9 cellular contexts compared by ENCODE assay signal in genomic region chr1:200029624-200030074, GRCh38. TPM values are rescaled to one million over a fixed set of nuclear protein-coding genes. Genes with fewer than 3 reads are reported as not detected.
DNase-seq lines count a peak whose midpoint lies in the region; ATAC-seq and TF ChIP-seq lines count a peak whose summit lies in the region.
"Had no signal": no experiment of that assay in that cellular context is flagged by ENCODE, and none has a peak within 500 bp of the region (broad histone marks: within the 10 kb centered on the region; RNA-seq: fewer than 3 reads in every experiment).

No MANE protein-coding gene starts in this region.

- RAD21 ChIA-PET in HCT116 (lab: Charles Lee; ENCODE audit: low non-redundant PET in 1 of 2, low total read pairs in 2 of 2, uncharacterized antibody in 2 of 2, unreplicated experiment in 2 of 2) = no interaction called here

- DNase-seq in HCT116 (ENCODE audit: low read depth, low spot score) = no peak
- DNase-seq in SK-N-MC (ENCODE audit: low read depth, low spot score) = no peak
- peak; percentile 31 for DNase-seq in hepatocyte (ENCODE audit: low spot score)
- no peak for DNase-seq in skeletal muscle cell (ENCODE audit: low read depth)
- DNase-seq in NCI-H1105 treated with DMSO at 0.1 percent for 48 hours (lab: John Stamatoyannopoulos, UW) = no peak
- no peak for DNase-seq in NCI-H524 treated with DMSO at 0.1 percent for 48 hours (lab: John Stamatoyannopoulos, UW)
- DNase-seq: MV-4-11 had no signal

- no peaks in the 10 kb centered on the region for H3K9me2 ChIP-seq in HCT116 (ENCODE audit: insufficient read depth)
- H3K9me2 ChIP-seq in hepatocyte (replicated peaks; ENCODE audit: insufficient read depth) = no peaks in the 10 kb centered on the region

- H4K20me1 ChIP-seq in HCT116 (ENCODE audit: insufficient read depth) (no peaks in the 10 kb centered on the region), hepatocyte (ENCODE audit: insufficient read depth, poor library complexity, severe bottlenecking) (no peaks in the 10 kb centered on the region)

- POLR2A ChIA-PET in HCT116 (lab: Charles Lee) = no interaction called here

- no peaks in the 10 kb centered on the region for H3K36me3 ChIP-seq in HCT116 (ENCODE audit: control insufficient read depth in 1 of 2, insufficient read depth in 2 of 2, low read length in 2 of 2)
- no peaks in the 10 kb centered on the region for H3K36me3 ChIP-seq in SK-N-MC (ENCODE audit: insufficient read depth, low read length)
- no peaks in the 10 kb centered on the region for H3K36me3 ChIP-seq in hepatocyte (replicated peaks; ENCODE audit: insufficient read depth, low read depth)

- WGBS in hepatocyte (ENCODE audit: low lambda C conversion rate, missing lambda C conversion rate) = 6% methylated on average over 21 of the region's 21 CpGs

- CTCF ChIA-PET in HCT116 (lab: Charles Lee) = no interaction called here

- H3K4me2 ChIP-seq in HCT116 (ENCODE audit: low read length) = peak overlapping the region; percentile 87
- H3K4me2 ChIP-seq in hepatocyte = peak overlapping the region; percentile 87

- intact Hi-C loops in HCT116 (cut with micrococcal nuclease) = no loop called here

- no TSS peak for BruUV-seq in HCT116 (replicated peaks; lab: Mats Ljungman, UMichigan)

- H2AFZ ChIP-seq in HCT116 (ENCODE audit: low read depth, low read length, poor library complexity, severe bottlenecking) = no peak overlapping the region
- peak overlapping the region; percentile 64 for H2AFZ ChIP-seq in hepatocyte

- no peaks in the 10 kb centered on the region for H3K79me2 ChIP-seq in HCT116 (ENCODE audit: insufficient read depth, low read length)
- H3K79me2 ChIP-seq in hepatocyte = peaks cover 46% of the 10 kb centered on the region

- H3K9me3 ChIP-seq in HCT116 (ENCODE audit: control insufficient read depth in 1 of 2, insufficient read depth in 1 of 2, low read depth in 1 of 2, low read length in 2 of 2) = no peaks in the 10 kb centered on the region
- no peaks in the 10 kb centered on the region for H3K9me3 ChIP-seq in SK-N-MC (ENCODE audit: low read depth, low read length)
- no peaks in the 10 kb centered on the region for H3K9me3 ChIP-seq in hepatocyte (ENCODE audit: low read depth)

- no peak overlapping the region for H3K9ac ChIP-seq in HCT116 (ENCODE audit: low read length)
- H3K9ac ChIP-seq in SK-N-MC (ENCODE audit: insufficient read length) = peak overlapping the region; percentile 52

- TF ChIP-seq POLR2A in HCT116 (IDR thresholded peaks at IDR 0.05; ENCODE audit: borderline replicate concordance, extremely low read depth, insufficient read depth, insufficient read length) = no peak

- no peak for TF ChIP-seq RAD21 in HCT116 (IDR thresholded peaks at IDR 0.05; ENCODE audit: low read depth)

- H3K4me3 ChIP-seq in HCT116 (replicated peaks in 1 of 2; ENCODE audit: low read depth in 1 of 2, low read length in 2 of 2) = peak overlapping the region in 1 of 2 experiments; percentile 64; a peak in 1 of 4 replicates
- H3K4me3 ChIP-seq in SK-N-MC = peak overlapping the region; percentile 77
- H3K4me3 ChIP-seq in hepatocyte = peak overlapping the region; percentile 82
- H3K4me3 ChIP-seq in skeletal muscle cell (ENCODE audit: low read depth, low read length) = peak overlapping the region; percentile 48

- ATAC-seq in HCT116 = no peak
- no peak for ATAC-seq in HG03108 (IDR thresholded peaks at IDR 0.05; ENCODE audit: unreplicated experiment)
- ATAC-seq in HG03432 (IDR thresholded peaks at IDR 0.05; ENCODE audit: unreplicated experiment) = no peak

- no peaks in the 10 kb centered on the region for H3K27me3 ChIP-seq in HCT116 (ENCODE audit: insufficient read depth, low read length)
- H3K27me3 ChIP-seq in hepatocyte = peaks cover 47% of the 10 kb centered on the region

- no peak for TF ChIP-seq CTCF in HCT116 (IDR thresholded peaks at IDR 0.05 in 2 of 3, conservative IDR thresholded peaks at IDR 0.05 in 1 of 3; ENCODE audit: borderline replicate concordance in 1 of 3, insufficient read depth in 1 of 3, low read depth in 2 of 3, low read length in 2 of 3)
- TF ChIP-seq CTCF in hepatocyte (IDR thresholded peaks at IDR 0.05; ENCODE audit: poor library complexity) = no peak

- H3K4me1 ChIP-seq in HCT116 (ENCODE audit: control insufficient read depth in 1 of 2, insufficient read depth in 2 of 2, low read length in 2 of 2) = peaks cover 0 to 13% of the 10 kb centered on the region in 2 experiments; a peak in 2 of 4 replicates
- H3K4me1 ChIP-seq in hepatocyte (ENCODE audit: insufficient read depth) = peaks cover 10% of the 10 kb centered on the region

- H3K27ac ChIP-seq in HCT116 (ENCODE audit: low read depth, low read length) = no peak overlapping the region
- H3K27ac ChIP-seq in SK-N-MC = no peak overlapping the region
- peak overlapping the region; percentile 90 for H3K27ac ChIP-seq in hepatocyte

TF ChIP-seq in HCT116, 20 proteins besides CTCF, POLR2A, EP300 and RAD21:
- TF ChIP-seq MAX (IDR thresholded peaks at IDR 0.05) = no peak
- no peak for TF ChIP-seq SRF (IDR thresholded peaks at IDR 0.05; ENCODE audit: low read depth)
- TF ChIP-seq TCF7L2 (IDR thresholded peaks at IDR 0.05; ENCODE audit: borderline replicate concordance, extremely low read depth, insufficient read depth, insufficient read length) = no peak
- TF ChIP-seq EZH2phosphoT487 (IDR thresholded peaks at IDR 0.05; ENCODE audit: borderline replicate concordance) = no peak

RNA-seq across cellular contexts. Expression of gene NR5A2, which starts 2.1 kb away (rescaled TPM):
- total RNA-seq in HCT116 (2021; ENCODE audit: unreplicated experiment) (0.91 TPM), hepatocyte (49.6 and 55.5 TPM in 2 replicates)
- polyA plus RNA-seq in HCT116 (2012) = 0.21 and 0.27 TPM in 2 replicates
- 16.4 and 19.8 TPM in 2 replicates for polyA plus RNA-seq in hepatocyte

Comparison
In these comparisons a context has a peak if more than half of its experiments do, and no peak if none do; other contexts are left out.
1. RNA of gene NR5A2, which starts 2.1 kb away (total RNA-seq): 49.6 to 55.5 TPM in hepatocyte; 0.91 TPM in HCT116 (single experiment); every median in the first group is over 10 times any median in the second.